30 cellular contexts compared by ENCODE assay signal in the genomic region with DNA sequence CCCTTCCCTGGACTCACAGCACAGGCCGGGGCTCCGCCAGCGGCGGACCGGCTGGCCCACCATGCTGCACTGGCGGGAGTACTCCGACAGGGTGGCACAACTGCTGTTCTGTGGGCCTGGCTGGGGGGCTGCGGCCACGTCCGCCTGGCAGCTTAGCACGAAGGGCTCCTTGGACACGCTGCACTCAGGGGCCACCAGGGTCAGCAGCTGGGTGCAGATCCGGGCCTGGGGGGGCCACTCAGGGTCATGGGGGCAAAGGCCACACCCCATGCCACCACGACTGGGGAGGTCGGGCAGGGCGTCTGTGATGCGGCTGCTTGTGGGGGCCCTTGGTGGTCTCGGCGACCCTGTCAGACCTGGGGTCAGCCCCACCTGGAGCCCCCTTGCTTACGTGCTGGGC.
"Had no signal": no experiment of that assay in that cellular context is flagged by ENCODE, and none has a peak within 500 bp of the region (broad histone marks: within the 10 kb centered on the region; RNA-seq: fewer than 3 reads in every experiment).

No MANE protein-coding gene starts in this region.

- H3K36me3 ChIP-seq: adrenal gland, brain microvascular endothelial cell, breast epithelium had no signal

- H3K4me3 ChIP-seq: adrenal gland, body of pancreas, breast epithelium had no signal

- DNase-seq: activated B cell treated with CpG ODN at 0.5 μM for 24 hours; activated CD4-positive, alpha-beta memory T cell treated with anti-CD3 and anti-CD28 coated beads for 36 hours; activated CD4-positive, alpha-beta T cell treated with anti-CD3 and anti-CD28 coated beads for 4 hours; activated CD4-positive, alpha-beta T cell treated with anti-CD3 and anti-CD28 coated beads, Interleukin-2, amount 10 ng/mL, durations not matched to agents 24 days and 14 days; activated CD4-positive, alpha-beta T cell treated with anti-CD3 and anti-CD28 coated beads, Interleukin-2, amount 50 U/mL, for 1 hour; activated CD4-positive, alpha-beta T cell treated with anti-CD3 and anti-CD28 coated beads, Interleukin-2, amount 50 U/mL, for 4 hours; activated CD4-positive, CD25-positive, alpha-beta regulatory T cell treated with anti-CD3 and anti-CD28 coated beads, Interleukin-2, amount 50 U/mL, for 72 hours; activated CD8-positive, alpha-beta memory T cell treated with anti-CD3 and anti-CD28 coated beads, Interleukin-2, amount 50 U/mL, for 4 hours; activated CD8-positive, alpha-beta T cell treated with anti-CD3 and anti-CD28 coated beads for 36 hours; activated effector memory CD4-positive, alpha-beta T cell treated with anti-CD3 and anti-CD28 coated beads, Interleukin-2, amount 50 U/mL, for 16 hours; activated gamma-delta T cell treated with Interleukin-2 at 50 U/mL for 16 hours; activated naive CD4-positive, alpha-beta T cell; activated naive CD4-positive, alpha-beta T cell treated with anti-CD3 and anti-CD28 coated beads for 36 hours; activated naive CD4-positive, alpha-beta T cell treated with anti-CD3 and anti-CD28 coated beads, Interleukin-2, amount 50 U/mL, for 16 hours; activated naive CD8-positive, alpha-beta T cell treated with anti-CD3 and anti-CD28 coated beads for 36 hours; activated T-cell treated with anti-CD3 and anti-CD28 coated beads for 4 hours; activated T-cell treated with anti-CD3 and anti-CD28 coated beads, Interleukin-2, amount 50 U/mL, for 1 hour; activated T-cell treated with anti-CD3 and anti-CD28 coated beads, Interleukin-2, amount 50 U/mL, for 4 hours; activated T-cell treated with anti-CD3 and anti-CD28 coated beads, Interleukin-2, amount 50 U/mL, for 72 hours; adrenal gland; amniotic stem cell; aorta; body of pancreas; brain microvascular endothelial cell; central memory CD4-positive, alpha-beta T cell; T-helper 1 cell; T-helper 2 cell; T-helper 9 cell had no signal

- H3K4me1 ChIP-seq: breast epithelium had no signal

- H3K27ac ChIP-seq: adrenal gland, body of pancreas, brain microvascular endothelial cell, breast epithelium, VCaP had no signal

- H3K27me3 ChIP-seq: adrenal gland, body of pancreas, brain microvascular endothelial cell had no signal

- H3K9me3 ChIP-seq: adrenal gland, body of pancreas, breast epithelium had no signal
